In the genomic region with DNA sequence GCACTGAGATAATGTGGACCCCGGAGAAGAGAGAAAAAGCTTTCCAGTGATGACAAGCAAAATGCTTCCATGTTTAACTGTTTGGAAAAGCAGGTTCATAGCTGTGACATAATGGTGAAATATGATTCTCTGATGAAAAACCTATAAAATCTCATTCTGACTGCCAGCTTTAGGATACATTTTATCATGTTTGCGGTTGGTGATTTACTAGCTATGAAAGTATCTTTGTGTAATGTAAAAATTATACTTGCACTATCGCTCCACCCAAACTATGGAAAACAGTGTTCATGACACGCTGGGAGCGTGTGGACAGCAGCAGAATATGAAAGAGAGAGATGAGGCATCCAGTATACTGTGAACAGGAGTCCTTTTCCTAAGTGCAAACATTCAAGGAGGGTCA, we compare ENCODE assay signal across 26 cellular contexts.
"Had no signal": no experiment of that assay in that cellular context is flagged by ENCODE, and none has a peak within 500 bp of the region (broad histone marks: within the 10 kb centered on the region; RNA-seq: fewer than 3 reads in every experiment).

No MANE protein-coding gene starts in this region.

- H3K36me3 ChIP-seq: SJCRH30 had no signal

- FAIRE-seq: HTR-8/SVneo, K562 had no signal

- H3K4me3 ChIP-seq: K562, SJCRH30, SK-N-MC had no signal

- H3K4me1 ChIP-seq: SJCRH30 had no signal

- ATAC-seq: K562, Panc1, Right ventricle myocardium inferior had no signal

- DNase-seq: Kasumi-1, MV-4-11, NCI-H1048, NCI-H1105, NCI-H1417, NCI-H1436 treated with DMSO at 0.1 percent for 48 hours, NCI-H1694, NCI-H187 treated with DMSO at 0.1 percent for 48 hours, NCI-H2029 treated with DMSO at 0.1 percent for 48 hours, NCI-H2107, NCI-H226, NCI-H446, NCI-H510A, NCI-H524 treated with DMSO at 0.1 percent for 48 hours, NCI-H69, NCI-H774, SHP77 treated with DMSO at 0.1 percent for 48 hours, SJCRH30 had no signal

- H3K27ac ChIP-seq: HL-60, KMS-11, RWPE1, SJCRH30, SK-N-MC had no signal

- H3K9me3 ChIP-seq: SJCRH30 had no signal
